ENCODE assay signal across 36 cellular contexts in the genomic region with DNA sequence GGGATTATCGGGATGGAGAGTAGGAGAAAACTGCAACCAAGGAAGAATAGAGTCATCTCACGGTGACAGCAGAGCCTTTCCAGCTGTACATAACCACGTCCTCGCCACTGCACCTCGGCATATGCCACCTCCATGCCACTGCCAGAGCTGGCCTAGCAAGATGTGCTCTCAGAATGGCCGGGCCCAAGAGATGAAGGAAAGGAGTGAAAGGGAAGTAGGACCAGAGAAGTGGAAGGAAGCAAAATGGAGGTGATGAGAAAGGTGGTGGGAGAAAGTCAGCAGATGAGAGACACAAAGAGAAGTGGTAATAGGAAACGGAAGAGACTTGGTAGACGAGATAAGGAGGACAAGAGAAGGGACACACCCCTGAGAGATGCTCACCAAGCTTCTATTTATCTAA. TPM values are rescaled to one million over a fixed set of nuclear protein-coding genes. Genes with fewer than 3 reads are reported as not detected.
"Had no signal": no experiment of that assay in that cellular context is flagged by ENCODE, and none has a peak within 500 bp of the region (broad histone marks: within the 10 kb centered on the region; RNA-seq: fewer than 3 reads in every experiment).

No MANE protein-coding gene starts in this region.

- H2AFZ ChIP-seq: hepatocyte had no signal

- FAIRE-seq: endothelial cell of umbilical vein, kidney had no signal

- H3K9me3 Mint-ChIP-seq: natural killer cell treated with Interleukin-12 subunit alpha and Interleukin-12 subunit beta and Interleukin-15 and Interleukin-18, amount 100 ng/mL, for 72 hours; neural crest cell; stimulated activated naive CD8-positive, alpha-beta T cell treated with anti-CD3 and anti-CD28 coated beads, Interleukin-15, amount 100 ng/mL, for 72 hours had no signal

- H3K36me3 Mint-ChIP-seq: memory B cell; naive B cell; natural killer cell treated with Interleukin-12 subunit alpha and Interleukin-12 subunit beta and Interleukin-15 and Interleukin-18, amount 100 ng/mL, for 72 hours had no signal

- H3K4me1 Mint-ChIP-seq: neural crest cell; stimulated activated naive CD8-positive, alpha-beta T cell treated with anti-CD3 and anti-CD28 coated beads, Interleukin-15, amount 100 ng/mL, for 72 hours had no signal

- H3K27me3 ChIP-seq: esophagus muscularis mucosa, gastroesophageal sphincter, heart left ventricle, right atrium auricular region, suprapubic skin, upper lobe of right lung, uterus had no signal

- H3K9me3 ChIP-seq: esophagus muscularis mucosa, gastroesophageal sphincter, heart left ventricle, prostate gland, right atrium auricular region, suprapubic skin, transverse colon, upper lobe of right lung, uterus had no signal

- H3K36me3 ChIP-seq: esophagus muscularis mucosa, gastroesophageal sphincter, heart left ventricle, prostate gland, right atrium auricular region, suprapubic skin, transverse colon, upper lobe of right lung, uterus had no signal

- H3K79me2 ChIP-seq: hepatocyte had no signal

- H3K27ac ChIP-seq: dorsolateral prefrontal cortex, esophagus muscularis mucosa, foreskin keratinocyte, gastroesophageal sphincter, heart left ventricle, hepatocyte, prostate gland, right atrium auricular region, suprapubic skin, transverse colon, upper lobe of right lung, uterus had no signal

- H3K4me3 ChIP-seq: dorsolateral prefrontal cortex, esophagus muscularis mucosa, gastroesophageal sphincter, heart left ventricle, hepatocyte, lung, prostate gland, right atrium auricular region, smooth muscle cell, suprapubic skin, transverse colon, upper lobe of right lung, uterus had no signal

- DNase-seq: dorsolateral prefrontal cortex; effector CD8-positive, alpha-beta T cell; endodermal cell; foreskin keratinocyte; heart left ventricle; kidney; naive B cell; nucleus accumbens; stimulated activated CD4-positive, alpha-beta T cell treated with anti-CD3 and anti-CD28 coated beads, Interleukin-12 subunit alpha, Interleukin-12 subunit beta, amount 100 ng/mL, for 4 hours; stimulated activated CD4-positive, alpha-beta T cell treated with anti-CD3 and anti-CD28 coated beads, Interleukin-1b, Interleukin-23, amount 100 ng/mL, for 48 hours; stimulated activated CD4-positive, alpha-beta T cell treated with anti-CD3 and anti-CD28 coated beads, Interleukin-4, amount 100 ng/mL, for 1 hour; stimulated activated CD8-positive, alpha-beta memory T cell treated with anti-CD3 and anti-CD28 coated beads, Interleukin-4, amount 100 ng/mL, for 48 hours; stimulated activated naive CD4-positive, alpha-beta T cell; stimulated activated naive CD8-positive, alpha-beta T cell treated with anti-CD3 and anti-CD28 coated beads, Interleukin-15, amount 100 ng/mL, for 72 hours; transverse colon; upper lobe of right lung; uterus had no signal

- H3K4me3 Mint-ChIP-seq: endodermal cell; memory B cell; naive B cell; natural killer cell treated with Interleukin-12 subunit alpha and Interleukin-12 subunit beta and Interleukin-15 and Interleukin-18, amount 100 ng/mL, for 72 hours; neural crest cell; stimulated activated naive CD8-positive, alpha-beta T cell treated with anti-CD3 and anti-CD28 coated beads, Interleukin-15, amount 100 ng/mL, for 72 hours had no signal

- H3K4me2 ChIP-seq: hepatocyte, smooth muscle cell had no signal

- H3K4me1 ChIP-seq: esophagus muscularis mucosa, gastroesophageal sphincter, prostate gland, right atrium auricular region, suprapubic skin, transverse colon, upper lobe of right lung, uterus had no signal

- H3K27ac Mint-ChIP-seq: endodermal cell; memory B cell; natural killer cell treated with Interleukin-12 subunit alpha and Interleukin-12 subunit beta and Interleukin-15 and Interleukin-18, amount 100 ng/mL, for 72 hours; stimulated activated naive CD8-positive, alpha-beta T cell treated with anti-CD3 and anti-CD28 coated beads, Interleukin-15, amount 100 ng/mL, for 72 hours had no signal

- ATAC-seq: foreskin keratinocyte; gastroesophageal sphincter; heart left ventricle; left lobe of liver; natural killer cell treated with Interleukin-12 subunit alpha and Interleukin-12 subunit beta and Interleukin-15 and Interleukin-18, amount 100 ng/mL, for 72 hours; sciatic nerve; stimulated activated naive CD8-positive, alpha-beta T cell treated with anti-CD3 and anti-CD28 coated beads, Interleukin-15, amount 100 ng/mL, for 72 hours; upper lobe of right lung had no signal

RNA-seq across cellular contexts. Expression of a gene that starts 44.4 kb away (rescaled TPM):
- total RNA-seq: endodermal cell; endothelial cell of umbilical vein; epithelial cell of proximal tubule; esophagus muscularis mucosa; fibroblast of lung; foreskin keratinocyte; gastroesophageal sphincter; heart left ventricle; hepatocyte; kidney; left lobe of liver; liver; lung; mononuclear cell; natural killer cell treated with Interleukin-12 subunit alpha and Interleukin-12 subunit beta and Interleukin-15 and Interleukin-18, amount 100 ng/mL, for 72 hours; neural crest cell; osteocyte; prostate gland; right atrium auricular region; sciatic nerve; smooth muscle cell; suprapubic skin; transverse colon; upper lobe of right lung; uterus had no signal
- polyA plus RNA-seq: endothelial cell of umbilical vein, fibroblast of lung, foreskin keratinocyte, heart left ventricle, hepatocyte, lung had no signal

RNA-seq across cellular contexts. Expression of a gene that starts 59.1 kb away (rescaled TPM):
- total RNA-seq: epithelial cell of proximal tubule had no signal
